8 cellular contexts compared by ENCODE assay signal in the genomic region with DNA sequence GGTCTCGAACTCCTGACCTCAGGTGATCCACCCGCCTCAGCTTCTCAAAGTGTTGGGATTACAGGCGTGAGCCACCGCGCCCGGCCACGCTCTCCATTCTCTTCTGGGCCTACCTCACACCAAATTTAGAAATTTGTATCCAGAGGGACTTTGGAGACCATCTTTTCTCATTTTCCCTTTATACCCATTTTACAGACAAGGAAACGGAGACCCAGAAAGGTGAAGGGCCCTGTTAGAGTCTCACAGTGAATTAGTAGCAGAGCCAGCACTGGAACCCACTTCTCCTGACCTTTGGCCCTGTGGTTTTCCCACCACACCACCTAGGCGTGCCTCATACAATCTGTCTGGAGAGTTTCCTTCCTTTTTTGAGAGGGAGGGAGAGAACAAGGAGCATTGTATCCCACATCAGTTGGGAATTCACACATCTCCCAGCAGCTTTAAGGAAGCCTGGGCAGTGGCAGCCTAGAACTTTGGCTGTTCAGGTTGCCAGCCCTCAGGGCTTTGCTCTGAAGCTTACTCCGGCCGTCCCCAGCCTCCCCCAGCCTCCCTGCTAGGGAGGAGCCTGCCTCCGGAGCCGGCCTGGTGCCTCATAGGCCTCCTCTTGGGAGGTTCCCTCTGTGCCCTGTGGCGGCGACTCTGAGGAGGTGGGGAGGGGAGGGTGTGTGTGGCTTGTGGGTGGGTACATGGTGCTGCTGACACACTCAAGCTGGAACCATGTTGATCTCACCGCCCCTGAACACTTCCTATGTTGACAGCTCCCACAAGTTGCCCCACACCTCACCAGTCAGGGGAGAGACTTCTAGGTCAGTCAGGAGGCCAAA. TPM values are rescaled to one million over a fixed set of nuclear protein-coding genes. Genes with fewer than 3 reads are reported as not detected.
A peak's percentile ranks its signal among the peaks of the same experiment; 100 is the strongest.
DNase-seq lines count a peak whose midpoint lies in the region; ATAC-seq, FAIRE-seq and TF ChIP-seq lines count a peak whose summit lies in the region.

No MANE protein-coding gene starts in this region.

- peaks cover 96% of the 10 kb centered on the region for H3K4me1 Mint-ChIP-seq in activated CD8-positive, alpha-beta T cell treated with anti-CD3 and anti-CD28 coated beads for 36 hours (ENCODE audit: low read depth)

- CTCF ChIA-PET in activated CD8-positive, alpha-beta T cell treated with anti-CD3 and anti-CD28 coated beads for 36 hours (lab: Charles Lee): interaction anchor here (1.0 to 1.5 kb wide), 4 partner anchors 17 to 135 kb away, joined by 3 to 4 read pairs (median 4); no protein-coding TSS in a partner anchor
- CTCF ChIA-PET in OCI-LY7 (lab: Charles Lee; ENCODE audit: unreplicated experiment): no interaction called here
- CTCF ChIA-PET in PC-3 (lab: Charles Lee): no interaction called here

- H3K9me3 ChIP-seq in esophagus (ENCODE audit: control insufficient read depth in 2 of 2, insufficient read depth in 1 of 2, low read depth in 1 of 2, low read length in 1 of 2): no peaks in the 10 kb centered on the region
- no peaks in the 10 kb centered on the region for H3K9me3 ChIP-seq in small intestine (ENCODE audit: control insufficient read depth, low read depth)
- no peaks in the 10 kb centered on the region for H3K9me3 ChIP-seq in OCI-LY7 (ENCODE audit: low read length)
- H3K9me3 ChIP-seq in PC-3 (ENCODE audit: low read length): no peaks in the 10 kb centered on the region

- H2AFZ ChIP-seq in OCI-LY7 (ENCODE audit: low read length): no peak overlapping the region
- H2AFZ ChIP-seq in PC-3 (ENCODE audit: low read length): no peak overlapping the region

- intact Hi-C loops in activated CD8-positive, alpha-beta T cell treated with anti-CD3 and anti-CD28 coated beads for 36 hours (cut with micrococcal nuclease): loop anchor here (5.0 kb wide), 1 partner anchor 41 kb away; no protein-coding TSS in a partner anchor
- intact Hi-C loops in OCI-LY7 (cut with micrococcal nuclease; ENCODE audit: unreplicated experiment) (no loop called here), PC-3 (cut with micrococcal nuclease) (no loop called here)

- H3K4me1 ChIP-seq in esophagus (ENCODE audit: control insufficient read depth in 2 of 2, insufficient read depth in 2 of 2, low read length in 1 of 2) (peaks cover 17% of the 10 kb centered on the region in 2 donors), small intestine (ENCODE audit: control insufficient read depth in 2 of 2, insufficient read depth in 1 of 2, low read depth in 1 of 2, low read length in 1 of 2) (peaks cover 4 to 5% of the 10 kb centered on the region in 2 donors), OCI-LY7 (ENCODE audit: insufficient read depth, low read length, poor library complexity, severe bottlenecking) (no peaks in the 10 kb centered on the region), PC-3 (ENCODE audit: insufficient read depth, low read length) (no peaks in the 10 kb centered on the region)

- H3K79me2 ChIP-seq in OCI-LY7 (ENCODE audit: insufficient read depth, low read depth, low read length) (no peaks in the 10 kb centered on the region), PC-3 (ENCODE audit: low read length) (peaks cover 37% of the 10 kb centered on the region)

- ATAC-seq in activated CD8-positive, alpha-beta T cell treated with anti-CD3 and anti-CD28 coated beads for 36 hours: peak; percentile 61
- no peak for ATAC-seq in PC-3

- no peak overlapping the region for H3K4me3 Mint-ChIP-seq in activated CD8-positive, alpha-beta T cell treated with anti-CD3 and anti-CD28 coated beads for 36 hours

- no peak overlapping the region for H3K9ac ChIP-seq in PC-3 (ENCODE audit: low read length)

- H3K27ac ChIP-seq in esophagus (ENCODE audit: low read depth in 2 of 2, low read length in 1 of 2) (peak overlapping the region; percentile 79 to 93), small intestine (ENCODE audit: low read depth in 1 of 2, low read length in 1 of 2) (peak overlapping the region; percentile 27 to 71), OCI-LY7 (ENCODE audit: low read depth, low read length, poor library complexity, severe bottlenecking) (no peak overlapping the region), PC-3 (ENCODE audit: low read length) (no peak overlapping the region)

- 62 to 73% methylated on average over 16 of the region's 16 CpGs for WGBS in esophagus, 2 donors
- 74 to 82% (median 80%) methylated on average over 15 to 16 of the region's 16 CpGs for WGBS in small intestine, 3 donors

- H3K4me3 ChIP-seq in esophagus (ENCODE audit: low read depth in 1 of 2, low read length in 2 of 2) (no peak overlapping the region), small intestine (ENCODE audit: low read depth in 1 of 2, low read length in 2 of 2) (no peak overlapping the region), OCI-LY7 (ENCODE audit: low read depth, low read length, poor library complexity, severe bottlenecking) (no peak overlapping the region), PC-3 (ENCODE audit: low read length) (no peak overlapping the region)

- H3K4me2 ChIP-seq in OCI-LY7 (ENCODE audit: low read length): no peak overlapping the region
- H3K4me2 ChIP-seq in PC-3 (ENCODE audit: low read length): no peak overlapping the region

- H3K27ac Mint-ChIP-seq in activated CD8-positive, alpha-beta T cell treated with anti-CD3 and anti-CD28 coated beads for 36 hours: peak overlapping the region; percentile 97

- peaks cover 96% of the 10 kb centered on the region for H3K36me3 Mint-ChIP-seq in activated CD8-positive, alpha-beta T cell treated with anti-CD3 and anti-CD28 coated beads for 36 hours (ENCODE audit: low read depth)

- FAIRE-seq in small intestine (lab: Jason Lieb, UNC): no peak

- DNase-seq in GF-D8 (lab: John Stamatoyannopoulos, UW): peak; percentile 72
- DNase-seq in activated CD8-positive, alpha-beta T cell treated with anti-CD3 and anti-CD28 coated beads for 36 hours: peak; percentile 89
- peak; percentile 54 for DNase-seq in small intestine
- no peak for DNase-seq in OCI-LY7 (ENCODE audit: low spot score)
- DNase-seq in NCI-H2029 treated with DMSO at 0.1 percent for 48 hours (lab: John Stamatoyannopoulos, UW): no peak
- no peak for DNase-seq in PC-3
- DNase-seq in NCI-H2107 treated with DMSO at 0.1 percent for 48 hours (lab: John Stamatoyannopoulos, UW; ENCODE audit: unreplicated experiment): no peak

- no peaks in the 10 kb centered on the region for H3K9me2 ChIP-seq in OCI-LY7 (ENCODE audit: insufficient read depth, low read length)
- no peaks in the 10 kb centered on the region for H3K9me2 ChIP-seq in PC-3 (replicated peaks; ENCODE audit: low read length)

- BruUV-seq in OCI-LY7 (replicated peaks; lab: Mats Ljungman, UMichigan) (no TSS peak), PC-3 (replicated peaks; lab: Mats Ljungman, UMichigan) (no TSS peak)

- H3K36me3 ChIP-seq in esophagus (ENCODE audit: control insufficient read depth in 2 of 2, insufficient read depth in 2 of 2, low read length in 1 of 2): peaks cover 35 to 74% of the 10 kb centered on the region in 2 donors
- peaks cover 21 to 34% of the 10 kb centered on the region in 2 donors for H3K36me3 ChIP-seq in small intestine (ENCODE audit: control insufficient read depth in 2 of 2, insufficient read depth in 2 of 2, low read length in 2 of 2)
- no peaks in the 10 kb centered on the region for H3K36me3 ChIP-seq in OCI-LY7 (ENCODE audit: insufficient read depth, low read length)
- peaks cover 68% of the 10 kb centered on the region for H3K36me3 ChIP-seq in PC-3 (ENCODE audit: low read depth, low read length)

- TF ChIP-seq CTCF in activated CD8-positive, alpha-beta T cell treated with anti-CD3 and anti-CD28 coated beads for 36 hours (IDR thresholded peaks at IDR 0.05): no peak
- no peak for TF ChIP-seq CTCF in OCI-LY7 (conservative IDR thresholded peaks at IDR 0.05; ENCODE audit: low read length)
- TF ChIP-seq CTCF in PC-3 (conservative IDR thresholded peaks at IDR 0.05; ENCODE audit: low read depth, low read length): no peak

- H3K27me3 ChIP-seq in esophagus (ENCODE audit: control insufficient read depth in 1 of 2, insufficient read depth in 2 of 2, low read length in 2 of 2) (no peaks in the 10 kb centered on the region), small intestine (ENCODE audit: control insufficient read depth in 2 of 2, insufficient read depth in 2 of 2, low read length in 2 of 2) (no peaks in the 10 kb centered on the region), PC-3 (ENCODE audit: low read length) (no peaks in the 10 kb centered on the region)

- H4K20me1 ChIP-seq in OCI-LY7 (ENCODE audit: insufficient read depth, low read length): no peaks in the 10 kb centered on the region
- peaks cover 27% of the 10 kb centered on the region for H4K20me1 ChIP-seq in PC-3 (ENCODE audit: low read length)

- POLR2A ChIA-PET in activated CD8-positive, alpha-beta T cell treated with anti-CD3 and anti-CD28 coated beads for 36 hours (lab: Charles Lee): interaction anchor here (0.9 to 1.8 kb wide), 3 partner anchors 11 to 43 kb away, joined by 3 to 10 read pairs (median 5); no protein-coding TSS in a partner anchor
- POLR2A ChIA-PET in OCI-LY7 (lab: Charles Lee) (interaction anchor here (0.6 kb wide), 1 partner anchor 127 kb away, joined by 6 read pairs; no protein-coding TSS in a partner anchor), PC-3 (lab: Charles Lee; ENCODE audit: unreplicated experiment) (no interaction called here)

- H3F3A ChIP-seq in PC-3 (ENCODE audit: low read length, unreplicated experiment): no peaks in the 10 kb centered on the region

- no peaks in the 10 kb centered on the region for H3K9me3 Mint-ChIP-seq in activated CD8-positive, alpha-beta T cell treated with anti-CD3 and anti-CD28 coated beads for 36 hours

- no peaks in the 10 kb centered on the region for H3K27me3 Mint-ChIP-seq in activated CD8-positive, alpha-beta T cell treated with anti-CD3 and anti-CD28 coated beads for 36 hours

RNA-seq across cellular contexts. Expression of a gene that starts 13.8 kb away (rescaled TPM):
- total RNA-seq in activated CD8-positive, alpha-beta T cell treated with anti-CD3 and anti-CD28 coated beads for 36 hours: 100 to 1,000 TPM; 114 to 119 TPM
- polyA plus RNA-seq in esophagus (10 to 100 TPM; 53.2 to 60.0 TPM), small intestine (10 to 100 TPM; 29.2 to 41.4 (median 40.0) TPM)
- 0.03 and 0.35 TPM in 2 replicates for total RNA-seq in OCI-LY7 (2014; rRNA removed; shearing (Covaris generic))
- total RNA-seq in OCI-LY7 (2022) (0.39 and 1.0 TPM in 2 replicates), PC-3 (2014; rRNA removed) (34.2 and 46.8 TPM in 2 replicates)

Comparison
In these comparisons a context has a peak if more than half of its experiments do, and no peak if none do; other contexts are left out.
1. DNase-seq: peak in GF-D8 (single experiment), activated CD8-positive, alpha-beta T cell treated with anti-CD3 and anti-CD28 coated beads for 36 hours (single experiment) and small intestine (single experiment); none in OCI-LY7 (single experiment), NCI-H2029 treated with DMSO at 0.1 percent for 48 hours (single experiment), PC-3 (single experiment) and NCI-H2107 treated with DMSO at 0.1 percent for 48 hours (single experiment).
2. H3K27ac ChIP-seq: peak in esophagus (2 of 2) and small intestine (2 of 2); none in OCI-LY7 (single experiment) and PC-3 (single experiment).
3. RNA of a gene that starts 13.8 kb away (total RNA-seq): 114 to 119 TPM in activated CD8-positive, alpha-beta T cell treated with anti-CD3 and anti-CD28 coated beads for 36 hours and 34.2 to 46.8 TPM in PC-3; 0.03 to 1.0 TPM in OCI-LY7; every median in the first group is over 10 times any median in the second.